In the genomic region with DNA sequence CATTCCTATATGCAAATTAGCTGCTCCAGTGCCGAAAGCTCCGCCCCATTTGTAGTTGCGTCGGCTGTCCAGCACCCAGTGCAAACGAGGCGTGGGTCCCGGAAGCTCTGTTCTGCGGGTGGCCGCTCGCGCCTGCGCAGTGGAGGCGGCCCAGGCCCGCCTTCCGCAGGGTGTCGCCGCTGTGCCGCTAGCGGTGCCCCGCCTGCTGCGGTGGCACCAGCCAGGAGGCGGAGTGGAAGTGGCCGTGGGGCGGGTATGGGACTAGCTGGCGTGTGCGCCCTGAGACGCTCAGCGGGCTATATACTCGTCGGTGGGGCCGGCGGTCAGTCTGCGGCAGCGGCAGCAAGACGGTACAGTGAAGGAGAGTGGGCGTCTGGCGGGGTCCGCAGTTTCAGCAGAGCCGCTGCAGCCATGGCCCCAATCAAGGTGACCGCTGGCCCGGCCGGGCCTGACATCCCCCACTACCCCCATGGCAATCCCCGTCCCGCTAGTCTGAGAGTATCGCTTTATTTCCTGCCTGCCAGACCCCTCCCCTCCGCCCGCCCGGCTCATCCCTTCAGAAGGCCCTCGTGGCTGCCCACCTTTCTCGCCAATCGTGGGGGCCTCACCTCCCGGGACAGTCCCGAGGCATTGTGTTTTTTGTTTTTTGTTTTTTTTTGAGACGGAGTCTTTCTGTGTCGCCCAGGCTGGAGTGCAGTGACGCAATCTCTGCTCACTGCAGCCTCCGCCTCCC, we compare ENCODE assay signal across 1 cellular context.
TF ChIP-seq lines count a peak whose summit lies in the region.

TSS of gene PRDX5 (plus strand) at position 161 of the 733 bp plus-strand sequence. CDS start at position 256, 95 bp downstream.

TF ChIP-seq in HepG2, 621 proteins besides CTCF, POLR2A, EP300 and RAD21 (continued from another document and continues in another):
- TF ChIP-seq, protein P1, sequence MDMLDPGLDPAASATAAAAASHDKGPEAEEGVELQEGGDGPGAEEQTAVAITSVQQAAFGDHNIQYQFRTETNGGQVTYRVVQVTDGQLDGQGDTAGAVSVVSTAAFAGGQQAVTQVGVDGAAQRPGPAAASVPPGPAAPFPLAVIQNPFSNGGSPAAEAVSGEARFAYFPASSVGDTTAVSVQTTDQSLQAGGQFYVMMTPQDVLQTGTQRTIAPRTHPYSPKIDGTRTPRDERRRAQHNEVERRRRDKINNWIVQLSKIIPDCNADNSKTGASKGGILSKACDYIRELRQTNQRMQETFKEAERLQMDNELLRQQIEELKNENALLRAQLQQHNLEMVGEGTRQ (IDR thresholded peaks at IDR 0.05; ENCODE audit: low read depth, low read length) = no peak
- TF ChIP-seq, protein P1 (CRISPR knock-in tag; IDR thresholded peaks at IDR 0.05; ENCODE audit: borderline replicate concordance) = no peak; the same call in 1 of the 2 replicates
- 0 out of 2 replicates have a peak, but pooled peaks have one; percentile 3 for TF ChIP-seq ZBTB33 (CRISPR knock-in tag; IDR thresholded peaks at IDR 0.05)
- TF ChIP-seq RARG (CRISPR knock-in tag; IDR thresholded peaks at IDR 0.05; ENCODE audit: low read depth) = no peak
- TF ChIP-seq RORA (CRISPR knock-in tag; IDR thresholded peaks at IDR 0.05) = no peak
- 0 out of 2 replicates have a peak, but pooled peaks have one; percentile 2 for TF ChIP-seq ZNF850 (CRISPR knock-in tag; conservative IDR thresholded peaks at IDR 0.05)
- 0 out of 2 replicates have a peak, but pooled peaks have one; percentile 88 for TF ChIP-seq ZNF251 (CRISPR knock-in tag; IDR thresholded peaks at IDR 0.05)
- peak; percentile 46; the same call in 1 of the 2 replicates for TF ChIP-seq PRDM15 (CRISPR knock-in tag; IDR thresholded peaks at IDR 0.05)
- TF ChIP-seq TIGD3 (CRISPR knock-in tag; IDR thresholded peaks at IDR 0.05; ENCODE audit: borderline replicate concordance) = no peak
- no peak for TF ChIP-seq ZNF3 (CRISPR knock-in tag; IDR thresholded peaks at IDR 0.05)
- peak; percentile 70; the same call in 1 of the 2 replicates for TF ChIP-seq ZXDC (CRISPR knock-in tag; IDR thresholded peaks at IDR 0.05)
- 0 out of 2 replicates have a peak, but pooled peaks have one; percentile 37 for TF ChIP-seq FIP1L1 (IDR thresholded peaks at IDR 0.05; ENCODE audit: borderline replicate concordance, insufficient read depth, low read depth, low read length)
- no peak for TF ChIP-seq HMGA1 (CRISPR knock-in tag; conservative IDR thresholded peaks at IDR 0.05)
- TF ChIP-seq RXRA (CRISPR knock-in tag; IDR thresholded peaks at IDR 0.05) = peak; percentile 36; the same call in 1 of the 2 replicates
- TF ChIP-seq ZNF616 (CRISPR knock-in tag; IDR thresholded peaks at IDR 0.05; ENCODE audit: low read depth) = no peak
- TF ChIP-seq ZNF510 (CRISPR knock-in tag; IDR thresholded peaks at IDR 0.05; ENCODE audit: low read depth) = 0 out of 2 replicates have a peak, but pooled peaks have one; percentile 74
- TF ChIP-seq RFX3 (CRISPR knock-in tag; IDR thresholded peaks at IDR 0.05) = no peak
- no peak for TF ChIP-seq PCBP2 (optimal IDR thresholded peaks at IDR 0.05; ENCODE audit: low read depth, low read length, poor library complexity, severe bottlenecking)
- TF ChIP-seq XRCC5 (optimal IDR thresholded peaks at IDR 0.05; ENCODE audit: low read length) = peak; percentile 26
- TF ChIP-seq JUNB (CRISPR knock-in tag; IDR thresholded peaks at IDR 0.05; ENCODE audit: borderline replicate concordance) = no peak
- 0 out of 2 replicates have a peak, but pooled peaks have one; percentile 83 for TF ChIP-seq ZNF572 (CRISPR knock-in tag; IDR thresholded peaks at IDR 0.05)
- TF ChIP-seq KLF12 (CRISPR knock-in tag; IDR thresholded peaks at IDR 0.05; ENCODE audit: borderline replicate concordance) = peak; percentile 77
- TF ChIP-seq SAFB2 (CRISPR knock-in tag; IDR thresholded peaks at IDR 0.05; ENCODE audit: borderline replicate concordance, low read depth) = peak; percentile 75
- peak; percentile 71 for TF ChIP-seq HNRNPK (IDR thresholded peaks at IDR 0.05; ENCODE audit: low read depth, low read length, poor library complexity, severe bottlenecking)
- TF ChIP-seq, protein P2, sequence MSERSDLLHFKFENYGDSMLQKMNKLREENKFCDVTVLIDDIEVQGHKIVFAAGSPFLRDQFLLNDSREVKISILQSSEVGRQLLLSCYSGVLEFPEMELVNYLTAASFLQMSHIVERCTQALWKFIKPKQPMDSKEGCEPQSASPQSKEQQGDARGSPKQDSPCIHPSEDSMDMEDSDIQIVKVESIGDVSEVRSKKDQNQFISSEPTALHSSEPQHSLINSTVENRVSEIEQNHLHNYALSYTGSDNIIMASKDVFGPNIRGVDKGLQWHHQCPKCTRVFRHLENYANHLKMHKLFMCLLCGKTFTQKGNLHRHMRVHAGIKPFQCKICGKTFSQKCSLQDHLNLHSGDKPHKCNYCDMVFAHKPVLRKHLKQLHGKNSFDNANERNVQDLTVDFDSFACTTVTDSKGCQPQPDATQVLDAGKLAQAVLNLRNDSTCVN (CRISPR knock-in tag; IDR thresholded peaks at IDR 0.05; ENCODE audit: borderline replicate concordance) = peak; percentile 56; the same call in 1 of the 2 replicates
- TF ChIP-seq, protein P3, sequence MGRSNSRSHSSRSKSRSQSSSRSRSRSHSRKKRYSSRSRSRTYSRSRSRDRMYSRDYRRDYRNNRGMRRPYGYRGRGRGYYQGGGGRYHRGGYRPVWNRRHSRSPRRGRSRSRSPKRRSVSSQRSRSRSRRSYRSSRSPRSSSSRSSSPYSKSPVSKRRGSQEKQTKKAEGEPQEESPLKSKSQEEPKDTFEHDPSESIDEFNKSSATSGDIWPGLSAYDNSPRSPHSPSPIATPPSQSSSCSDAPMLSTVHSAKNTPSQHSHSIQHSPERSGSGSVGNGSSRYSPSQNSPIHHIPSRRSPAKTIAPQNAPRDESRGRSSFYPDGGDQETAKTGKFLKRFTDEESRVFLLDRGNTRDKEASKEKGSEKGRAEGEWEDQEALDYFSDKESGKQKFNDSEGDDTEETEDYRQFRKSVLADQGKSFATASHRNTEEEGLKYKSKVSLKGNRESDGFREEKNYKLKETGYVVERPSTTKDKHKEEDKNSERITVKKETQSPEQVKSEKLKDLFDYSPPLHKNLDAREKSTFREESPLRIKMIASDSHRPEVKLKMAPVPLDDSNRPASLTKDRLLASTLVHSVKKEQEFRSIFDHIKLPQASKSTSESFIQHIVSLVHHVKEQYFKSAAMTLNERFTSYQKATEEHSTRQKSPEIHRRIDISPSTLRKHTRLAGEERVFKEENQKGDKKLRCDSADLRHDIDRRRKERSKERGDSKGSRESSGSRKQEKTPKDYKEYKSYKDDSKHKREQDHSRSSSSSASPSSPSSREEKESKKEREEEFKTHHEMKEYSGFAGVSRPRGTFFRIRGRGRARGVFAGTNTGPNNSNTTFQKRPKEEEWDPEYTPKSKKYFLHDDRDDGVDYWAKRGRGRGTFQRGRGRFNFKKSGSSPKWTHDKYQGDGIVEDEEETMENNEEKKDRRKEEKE (IDR thresholded peaks at IDR 0.05) = no peak
- 0 out of 2 replicates have a peak, but pooled peaks have one; percentile 48 for TF ChIP-seq SATB2 (CRISPR knock-in tag; IDR thresholded peaks at IDR 0.05)
- TF ChIP-seq, protein P4, sequence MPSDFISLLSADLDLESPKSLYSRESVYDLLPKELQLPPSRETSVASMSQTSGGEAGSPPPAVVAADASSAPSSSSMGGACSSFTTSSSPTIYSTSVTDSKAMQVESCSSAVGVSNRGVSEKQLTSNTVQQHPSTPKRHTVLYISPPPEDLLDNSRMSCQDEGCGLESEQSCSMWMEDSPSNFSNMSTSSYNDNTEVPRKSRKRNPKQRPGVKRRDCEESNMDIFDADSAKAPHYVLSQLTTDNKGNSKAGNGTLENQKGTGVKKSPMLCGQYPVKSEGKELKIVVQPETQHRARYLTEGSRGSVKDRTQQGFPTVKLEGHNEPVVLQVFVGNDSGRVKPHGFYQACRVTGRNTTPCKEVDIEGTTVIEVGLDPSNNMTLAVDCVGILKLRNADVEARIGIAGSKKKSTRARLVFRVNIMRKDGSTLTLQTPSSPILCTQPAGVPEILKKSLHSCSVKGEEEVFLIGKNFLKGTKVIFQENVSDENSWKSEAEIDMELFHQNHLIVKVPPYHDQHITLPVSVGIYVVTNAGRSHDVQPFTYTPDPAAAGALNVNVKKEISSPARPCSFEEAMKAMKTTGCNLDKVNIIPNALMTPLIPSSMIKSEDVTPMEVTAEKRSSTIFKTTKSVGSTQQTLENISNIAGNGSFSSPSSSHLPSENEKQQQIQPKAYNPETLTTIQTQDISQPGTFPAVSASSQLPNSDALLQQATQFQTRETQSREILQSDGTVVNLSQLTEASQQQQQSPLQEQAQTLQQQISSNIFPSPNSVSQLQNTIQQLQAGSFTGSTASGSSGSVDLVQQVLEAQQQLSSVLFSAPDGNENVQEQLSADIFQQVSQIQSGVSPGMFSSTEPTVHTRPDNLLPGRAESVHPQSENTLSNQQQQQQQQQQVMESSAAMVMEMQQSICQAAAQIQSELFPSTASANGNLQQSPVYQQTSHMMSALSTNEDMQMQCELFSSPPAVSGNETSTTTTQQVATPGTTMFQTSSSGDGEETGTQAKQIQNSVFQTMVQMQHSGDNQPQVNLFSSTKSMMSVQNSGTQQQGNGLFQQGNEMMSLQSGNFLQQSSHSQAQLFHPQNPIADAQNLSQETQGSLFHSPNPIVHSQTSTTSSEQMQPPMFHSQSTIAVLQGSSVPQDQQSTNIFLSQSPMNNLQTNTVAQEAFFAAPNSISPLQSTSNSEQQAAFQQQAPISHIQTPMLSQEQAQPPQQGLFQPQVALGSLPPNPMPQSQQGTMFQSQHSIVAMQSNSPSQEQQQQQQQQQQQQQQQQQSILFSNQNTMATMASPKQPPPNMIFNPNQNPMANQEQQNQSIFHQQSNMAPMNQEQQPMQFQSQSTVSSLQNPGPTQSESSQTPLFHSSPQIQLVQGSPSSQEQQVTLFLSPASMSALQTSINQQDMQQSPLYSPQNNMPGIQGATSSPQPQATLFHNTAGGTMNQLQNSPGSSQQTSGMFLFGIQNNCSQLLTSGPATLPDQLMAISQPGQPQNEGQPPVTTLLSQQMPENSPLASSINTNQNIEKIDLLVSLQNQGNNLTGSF (CRISPR knock-in tag; IDR thresholded peaks at IDR 0.05) = peak; percentile 49; the same call in 1 of the 2 replicates
